In genomic region chr11:78094250-78094649, GRCh38 we compare ENCODE assay signal across 25 cellular contexts. TPM values are rescaled to one million over a fixed set of nuclear protein-coding genes. Genes with fewer than 3 reads are reported as not detected.
DNase-seq lines count a peak whose midpoint lies in the region; ATAC-seq, FAIRE-seq and TF ChIP-seq lines count a peak whose summit lies in the region.
"Had no signal": no experiment of that assay in that cellular context is flagged by ENCODE, and none has a peak within 500 bp of the region (broad histone marks: within the 10 kb centered on the region; RNA-seq: fewer than 3 reads in every experiment).

No MANE protein-coding gene starts in this region.

- H2AFZ ChIP-seq in GM12878 (ENCODE audit: control insufficient read depth, low read depth, low read length): no peak overlapping the region
- H2AFZ ChIP-seq: GM23248 had no signal

- peaks cover 0 to 9% of the 10 kb centered on the region in 2 experiments; a peak in 2 of 4 replicates for H3K36me3 ChIP-seq in GM12878 (ENCODE audit: control insufficient read depth in 2 of 2, insufficient read depth in 2 of 2, low read length in 1 of 2)
- peaks cover 2 to 9% of the 10 kb centered on the region in 2 donors for H3K36me3 ChIP-seq in psoas muscle (ENCODE audit: insufficient read depth in 1 of 2, low read depth in 1 of 2)
- H3K36me3 ChIP-seq in uterus: no peaks in the 10 kb centered on the region
- H3K36me3 ChIP-seq: pancreas had no signal

- no peaks in the 10 kb centered on the region for H3K79me2 ChIP-seq in GM12878 (ENCODE audit: control insufficient read depth, insufficient read depth, low read length)

- CTCF ChIA-PET in activated naive CD4-positive, alpha-beta T cell treated with anti-CD3 and anti-CD28 coated beads, Interleukin-2, amount 10 ng/mL, durations not matched to agents 7 days and 5 days (lab: Charles Lee): no interaction called here
- CTCF ChIA-PET in GM12878 (lab: Yijun Ruan, JAX): interaction anchor here (2.1 kb wide), 1 partner anchor 48 kb away, joined by 5 read pairs; no protein-coding TSS in a partner anchor

- TF ChIP-seq EP300 in GM12878 (IDR thresholded peaks at IDR 0.05; ENCODE audit: borderline replicate concordance in 1 of 2, control insufficient read depth in 1 of 2, low read depth in 2 of 2, low read length in 2 of 2): no peak

- H3K4me3 Mint-ChIP-seq in activated naive CD4-positive, alpha-beta T cell treated with anti-CD3 and anti-CD28 coated beads, Interleukin-2, amount 10 ng/mL, durations not matched to agents 7 days and 5 days: no peak overlapping the region
- peak overlapping the region; percentile 58 to 62 for H3K4me3 Mint-ChIP-seq in stimulated activated naive CD8-positive, alpha-beta T cell treated with anti-CD3 and anti-CD28 coated beads, Interleukin-15, amount 100 ng/mL, for 72 hours
- H3K4me3 Mint-ChIP-seq: activated B cell treated with CpG ODN at 0.5 μM for 24 hours; CD4-positive, alpha-beta memory T cell; mesothelial cell of epicardium; nephron had no signal

- no peaks in the 10 kb centered on the region for H3K27me3 ChIP-seq in GM12878 (replicated peaks in 1 of 2; ENCODE audit: control insufficient read depth in 2 of 2, insufficient read depth in 2 of 2, low read length in 1 of 2)
- H3K27me3 ChIP-seq in psoas muscle (ENCODE audit: insufficient read depth in 3 of 3, low read length in 2 of 3): no peaks in the 10 kb centered on the region
- no peaks in the 10 kb centered on the region for H3K27me3 ChIP-seq in uterus
- H3K27me3 ChIP-seq: pancreas, transverse colon had no signal

- 67% methylated on average over 2 of the region's 2 CpGs for WGBS in GM12878 (ENCODE audit: insufficient coverage, insufficient replicate concordance, low lambda C conversion rate, missing lambda C conversion rate)
- WGBS in psoas muscle, 3 donors: 86 to 95% (median 89%) methylated on average over 2 of the region's 2 CpGs

- peaks cover 28% of the 10 kb centered on the region for H3K36me3 Mint-ChIP-seq in activated naive CD4-positive, alpha-beta T cell treated with anti-CD3 and anti-CD28 coated beads, Interleukin-2, amount 10 ng/mL, durations not matched to agents 7 days and 5 days

- no peaks in the 10 kb centered on the region for H3K9me3 ChIP-seq in GM12878 (replicated peaks; ENCODE audit: control insufficient read depth, insufficient read depth, low read length)
- H3K9me3 ChIP-seq in psoas muscle: no peaks in the 10 kb centered on the region
- no peaks in the 10 kb centered on the region for H3K9me3 ChIP-seq in uterus
- H3K9me3 ChIP-seq: pancreas, transverse colon had no signal

- TF ChIP-seq CTCF in GM12878 (IDR thresholded peaks at IDR 0.05 in 2 of 3, conservative IDR thresholded peaks at IDR 0.05 in 1 of 3; ENCODE audit: control insufficient read depth in 2 of 3, extremely low read depth in 1 of 3, insufficient read depth in 1 of 3, low read depth in 3 of 3, low read length in 3 of 3) (no peak), psoas muscle (IDR thresholded peaks at IDR 0.05) (no peak), uterus (IDR thresholded peaks at IDR 0.05) (no peak)

- RAD21 ChIA-PET in GM12878 (lab: Charles Lee; ENCODE audit: unreplicated experiment): interaction anchor here (1.4 kb wide), 1 partner anchor 15 kb away, joined by 3 read pairs; the partner anchor contains the start of gene NDUFC2

- H3K27ac ChIP-seq in GM12878 (ENCODE audit: control insufficient read depth, insufficient read depth) (no peak overlapping the region), psoas muscle (no peak overlapping the region), uterus (no peak overlapping the region)
- H3K27ac ChIP-seq: 22Rv1, GM23248, pancreas, SK-N-MC, transverse colon had no signal

- no peak overlapping the region for H3K4me2 ChIP-seq in GM12878 (ENCODE audit: control insufficient read depth, insufficient read depth)

- SMC1A ChIA-PET in GM12878 (lab: Charles Lee; ENCODE audit: uncharacterized antibody, unreplicated experiment): interaction anchor here (1.0 kb wide), 1 partner anchor 22 kb away, joined by 4 read pairs; no protein-coding TSS in a partner anchor

- in situ Hi-C loops in GM12878 (cut with MboI): no loop called here

- no peaks in the 10 kb centered on the region for H3K9me3 Mint-ChIP-seq in activated naive CD4-positive, alpha-beta T cell treated with anti-CD3 and anti-CD28 coated beads, Interleukin-2, amount 10 ng/mL, durations not matched to agents 7 days and 5 days
- no peaks in the 10 kb centered on the region for H3K9me3 Mint-ChIP-seq in stimulated activated naive CD8-positive, alpha-beta T cell treated with anti-CD3 and anti-CD28 coated beads, Interleukin-15, amount 100 ng/mL, for 72 hours
- H3K9me3 Mint-ChIP-seq: activated B cell treated with CpG ODN at 0.5 μM for 24 hours; CD4-positive, alpha-beta memory T cell; mesothelial cell of epicardium; nephron had no signal

- no TSS peak for BruUV-seq in GM12878 (replicated peaks; lab: Mats Ljungman, UMichigan)

- H3K4me1 ChIP-seq in GM12878 (ENCODE audit: control insufficient read depth, insufficient read depth, low read length) (no peaks in the 10 kb centered on the region), psoas muscle (no peaks in the 10 kb centered on the region), uterus (no peaks in the 10 kb centered on the region)
- H3K4me1 ChIP-seq: pancreas had no signal

- peaks cover 14% of the 10 kb centered on the region for H3K4me1 Mint-ChIP-seq in activated naive CD4-positive, alpha-beta T cell treated with anti-CD3 and anti-CD28 coated beads, Interleukin-2, amount 10 ng/mL, durations not matched to agents 7 days and 5 days
- peaks cover 18% of the 10 kb centered on the region for H3K4me1 Mint-ChIP-seq in stimulated activated naive CD8-positive, alpha-beta T cell treated with anti-CD3 and anti-CD28 coated beads, Interleukin-15, amount 100 ng/mL, for 72 hours
- H3K4me1 Mint-ChIP-seq: activated B cell treated with CpG ODN at 0.5 μM for 24 hours, mesothelial cell of epicardium, nephron had no signal

- H3K4me3 ChIP-seq in GM12878: no peak overlapping the region
- H3K4me3 ChIP-seq in psoas muscle: no peak overlapping the region
- no peak overlapping the region for H3K4me3 ChIP-seq in uterus
- H3K4me3 ChIP-seq: GM23248, pancreas, SK-N-MC, transverse colon had no signal

- peak overlapping the region; percentile 58 for H3K27ac Mint-ChIP-seq in activated naive CD4-positive, alpha-beta T cell treated with anti-CD3 and anti-CD28 coated beads, Interleukin-2, amount 10 ng/mL, durations not matched to agents 7 days and 5 days
- H3K27ac Mint-ChIP-seq in stimulated activated naive CD8-positive, alpha-beta T cell treated with anti-CD3 and anti-CD28 coated beads, Interleukin-15, amount 100 ng/mL, for 72 hours: peak overlapping the region; percentile 98
- H3K27ac Mint-ChIP-seq: activated B cell treated with CpG ODN at 0.5 μM for 24 hours; CD4-positive, alpha-beta memory T cell; mesothelial cell of epicardium; nephron had no signal

- peak; percentile 13 for DNase-seq in NK-92 treated with Interleukin-12 subunit alpha and Interleukin-12 subunit beta, amount 100 ng/mL, for 24 hours (lab: John Stamatoyannopoulos, UW)
- no peak for DNase-seq in NK-92 (lab: John Stamatoyannopoulos, UW; ENCODE audit: unreplicated experiment)
- DNase-seq in activated naive CD4-positive, alpha-beta T cell treated with anti-CD3 and anti-CD28 coated beads, Interleukin-2, amount 10 ng/mL, durations not matched to agents 7 days and 5 days: no peak
- no peak for DNase-seq in activated naive CD4-positive, alpha-beta T cell treated with Interleukin-2 at 50 U/mL for 16 hours
- DNase-seq in GM12878 (ENCODE audit: low read depth, low spot score): no peak
- DNase-seq in stimulated activated naive CD8-positive, alpha-beta T cell treated with anti-CD3 and anti-CD28 coated beads, Interleukin-15, amount 100 ng/mL, for 72 hours: peak; percentile 33 to 57
- no peak for DNase-seq in psoas muscle
- DNase-seq in uterus: no peak
- DNase-seq: activated B cell treated with CpG ODN at 0.5 μM for 24 hours; activated CD8-positive, alpha-beta memory T cell treated with anti-CD3 and anti-CD28 coated beads, Interleukin-2, amount 50 U/mL, for 4 hours; CD4-positive, alpha-beta memory T cell; GM23248; islet precursor cell; NCI-H1092; NCI-H1930; NCI-H69; pancreas; right cardiac atrium; stimulated activated CD4-positive, alpha-beta T cell treated with anti-CD3 and anti-CD28 coated beads, Interleukin-4, amount 100 ng/mL, for 4 hours; transverse colon had no signal

- TF ChIP-seq POLR2A in GM12878 (IDR thresholded peaks at IDR 0.05; ENCODE audit: low read depth, low read length) (no peak), uterus (IDR thresholded peaks at IDR 0.05) (no peak)

- TF ChIP-seq RAD21 in GM12878 (IDR thresholded peaks at IDR 0.05; ENCODE audit: insufficient read depth, low read depth, low read length): no peak

- H3K9ac ChIP-seq in GM12878 (ENCODE audit: control insufficient read depth, insufficient read depth, low read length): no peak overlapping the region
- H3K9ac ChIP-seq: GM23248 had no signal

- peak; percentile 91 for ATAC-seq in GM12878
- peak; percentile 100 for ATAC-seq in stimulated activated naive CD8-positive, alpha-beta T cell treated with anti-CD3 and anti-CD28 coated beads, Interleukin-15, amount 100 ng/mL, for 72 hours
- no peak for ATAC-seq in psoas muscle
- ATAC-seq: pancreas, right cardiac atrium had no signal

- no peaks in the 10 kb centered on the region for H4K20me1 ChIP-seq in GM12878 (ENCODE audit: control insufficient read depth, insufficient read depth)

- no peak for FAIRE-seq in GM12878 (lab: Jason Lieb, UNC)
- FAIRE-seq: pancreas had no signal

- POLR2A ChIA-PET in GM12878 (lab: Charles Lee): no interaction called here

- intact Hi-C loops in GM12878 (cut with micrococcal nuclease; ENCODE audit: unreplicated experiment): no loop called here
- intact Hi-C loops in psoas muscle (cut with DNase I): no loop called here
- intact Hi-C loops in uterus (cut with DNase I; ENCODE audit: low total_unique reads): no loop called here

- H3K27me3 Mint-ChIP-seq in activated naive CD4-positive, alpha-beta T cell treated with anti-CD3 and anti-CD28 coated beads, Interleukin-2, amount 10 ng/mL, durations not matched to agents 7 days and 5 days: no peaks in the 10 kb centered on the region
- no peaks in the 10 kb centered on the region for H3K27me3 Mint-ChIP-seq in stimulated activated naive CD8-positive, alpha-beta T cell treated with anti-CD3 and anti-CD28 coated beads, Interleukin-15, amount 100 ng/mL, for 72 hours
- H3K27me3 Mint-ChIP-seq: activated B cell treated with CpG ODN at 0.5 μM for 24 hours; CD4-positive, alpha-beta memory T cell had no signal

RNA-seq across cellular contexts. Expression of gene NDUFC2, which starts 14.6 kb away (rescaled TPM):
- total RNA-seq in GM12878 (2013; cell fraction: nucleolus; rRNA removed): 13.9 and 19.2 TPM in 2 replicates
- total RNA-seq in GM12878 (2014; rRNA removed) (145 and 167 TPM in 2 replicates), GM12878 (2014; rRNA removed; fragmentation: Illumina TruSeq; extraction: Trizol) (134 and 145 TPM in 2 replicates), GM12878 (2021) (185 and 187 TPM in 2 replicates), psoas muscle (100 to 1,000 TPM; 223 to 309 (median 252) TPM), uterus (100 to 1,000 TPM in 1 of 4 donors, 10 to 100 TPM in 3; 10.2 to 137 (median 66.7) TPM)
- polyA plus RNA-seq in GM12878 (2011; ENCODE audit: low read depth): 19.0 TPM
- polyA plus RNA-seq in GM12878 (2011; rRNA removed) (120 and 153 TPM in 2 replicates), GM12878 (2014; fragmentation: Illumina TruSeq; extraction: Trizol) (13.1 and 103 TPM in 2 replicates), GM12878 (2014; fragmentation: Nextera tagmentation; extraction: Ambion mirVana) (100 to 1,000 TPM; 483 to 529 TPM), GM12878 (2014; rRNA removed) (178 and 198 TPM in 2 replicates), GM12878 (2016; fragmentation: Nextera tagmentation; extraction: Ambion mirVana) (100 to 1,000 TPM; 409 to 466 TPM), psoas muscle (100 to 1,000 TPM; 224 to 350 (median 264) TPM)
- polyA plus RNA-seq in GM12878 (2011; cell fraction: cytosol; rRNA removed): 275 and 305 TPM in 2 replicates
- polyA plus RNA-seq in GM12878 (2011; cell fraction: nucleus; rRNA removed): 76.1 and 92.2 TPM in 2 replicates
- 126 and 272 TPM in 2 replicates for polyA plus RNA-seq in GM12878 (2012)
- 8.8 and 43.9 TPM in 2 replicates for polyA minus RNA-seq in GM12878 (2011; rRNA and poly(A)+ RNA removed)
- 23.5 and 23.6 TPM in 2 replicates for polyA minus RNA-seq in GM12878 (2011; cell fraction: cytosol; rRNA and poly(A)+ RNA removed)
- 23.1 and 30.6 TPM in 2 replicates for polyA minus RNA-seq in GM12878 (2011; cell fraction: nucleus; rRNA and poly(A)+ RNA removed)

RNA-seq across cellular contexts. Expression of gene THRSP, which starts 30.6 kb away (rescaled TPM):
- total RNA-seq in GM12878 (2013; cell fraction: nucleolus; rRNA removed): not detected in 2 replicates
- not detected in 2 replicates for total RNA-seq in GM12878 (2014; rRNA removed)
- total RNA-seq in GM12878 (2014; rRNA removed; fragmentation: Illumina TruSeq; extraction: Trizol): not detected in 2 replicates
- total RNA-seq in GM12878 (2021): not detected in 2 replicates
- not detected for polyA plus RNA-seq in GM12878 (2011; ENCODE audit: low read depth)
- polyA plus RNA-seq in GM12878 (2011; rRNA removed): not detected in 2 replicates
- 0.05 and 0.10 TPM in 2 replicates for polyA plus RNA-seq in GM12878 (2011; cell fraction: cytosol; rRNA removed)
- not detected in 2 replicates for polyA plus RNA-seq in GM12878 (2011; cell fraction: nucleus; rRNA removed)
- not detected in 2 replicates for polyA plus RNA-seq in GM12878 (2012)
- not detected in 2 replicates for polyA plus RNA-seq in GM12878 (2014; fragmentation: Illumina TruSeq; extraction: Trizol)
- polyA plus RNA-seq in GM12878 (2014; fragmentation: Nextera tagmentation; extraction: Ambion mirVana): not detected
- polyA plus RNA-seq in GM12878 (2014; rRNA removed): not detected in 2 replicates
- under 1 TPM in 1 of 2 experiments, not detected in 1; 0.18 TPM for polyA plus RNA-seq in GM12878 (2016; fragmentation: Nextera tagmentation; extraction: Ambion mirVana)
- not detected in 2 replicates for polyA minus RNA-seq in GM12878 (2011; rRNA and poly(A)+ RNA removed)
- not detected in 2 replicates for polyA minus RNA-seq in GM12878 (2011; cell fraction: cytosol; rRNA and poly(A)+ RNA removed)
- polyA minus RNA-seq in GM12878 (2011; cell fraction: nucleus; rRNA and poly(A)+ RNA removed): not detected in 2 replicates
- 1 to 10 TPM in 2 of 4 donors, under 1 TPM in 2; 0.24 to 5.6 (median 1.6) TPM for total RNA-seq in psoas muscle
- 1 to 10 TPM in 2 of 3 donors, under 1 TPM in 1; 0.61 to 7.2 (median 2.2) TPM for polyA plus RNA-seq in psoas muscle
- not detected for total RNA-seq in uterus
- total RNA-seq: activated B cell treated with CpG ODN at 0.5 μM for 24 hours; CD4-positive, alpha-beta memory T cell; GM23248; T-helper 2 cell treated with Interferon-gamma antibody and Interleukin-4, amounts not matched to agents 100 ng/mL and 5 ng/mL, for 36 hours; transverse colon had no signal
- polyA plus RNA-seq: GM23248 had no signal

RNA-seq across cellular contexts. Expression of gene ALG8, which starts 45.2 kb away (rescaled TPM):
- 94.3 and 98.6 TPM in 2 replicates for total RNA-seq in GM12878 (2013; cell fraction: nucleolus; rRNA removed)
- total RNA-seq in GM12878 (2014; rRNA removed) (56.9 and 75.9 TPM in 2 replicates), GM12878 (2014; rRNA removed; fragmentation: Illumina TruSeq; extraction: Trizol) (66.1 and 66.9 TPM in 2 replicates), GM12878 (2021) (48.4 and 50.6 TPM in 2 replicates), psoas muscle (10 to 100 TPM in 2 of 4 donors, 1 to 10 TPM in 2; 9.1 to 15.7 (median 12.2) TPM), uterus (10 to 100 TPM; 26.5 to 43.4 (median 30.8) TPM)
- 29.4 TPM for polyA plus RNA-seq in GM12878 (2011; ENCODE audit: low read depth)
- polyA plus RNA-seq in GM12878 (2011; rRNA removed) (59.9 and 75.6 TPM in 2 replicates), GM12878 (2014; fragmentation: Illumina TruSeq; extraction: Trizol) (69.8 and 74.8 TPM in 2 replicates), GM12878 (2014; fragmentation: Nextera tagmentation; extraction: Ambion mirVana) (100 to 1,000 TPM in 1 of 2 experiments, 10 to 100 TPM in 1; 79.1 to 105 TPM), GM12878 (2014; rRNA removed) (45.7 TPM in 2 replicates), GM12878 (2016; fragmentation: Nextera tagmentation; extraction: Ambion mirVana) (10 to 100 TPM; 88.1 to 88.6 TPM), psoas muscle (10 to 100 TPM; 10.3 to 14.9 (median 11.4) TPM)
- polyA plus RNA-seq in GM12878 (2011; cell fraction: cytosol; rRNA removed): 25.1 and 28.9 TPM in 2 replicates
- polyA plus RNA-seq in GM12878 (2011; cell fraction: nucleus; rRNA removed): 35.4 and 35.7 TPM in 2 replicates
- 29.0 and 31.9 TPM in 2 replicates for polyA plus RNA-seq in GM12878 (2012)
- 39.1 and 50.7 TPM in 2 replicates for polyA minus RNA-seq in GM12878 (2011; rRNA and poly(A)+ RNA removed)
- polyA minus RNA-seq in GM12878 (2011; cell fraction: cytosol; rRNA and poly(A)+ RNA removed): 16.8 and 20.2 TPM in 2 replicates
- 19.5 and 27.2 TPM in 2 replicates for polyA minus RNA-seq in GM12878 (2011; cell fraction: nucleus; rRNA and poly(A)+ RNA removed)

Comparison
In these comparisons a context has a peak if more than half of its experiments do, and no peak if none do; other contexts are left out.
1. DNase-seq: peak in NK-92 treated with Interleukin-12 subunit alpha and Interleukin-12 subunit beta, amount 100 ng/mL, for 24 hours (single experiment) and stimulated activated naive CD8-positive, alpha-beta T cell treated with anti-CD3 and anti-CD28 coated beads, Interleukin-15, amount 100 ng/mL, for 72 hours (2 of 2); none in NK-92 (single experiment), activated naive CD4-positive, alpha-beta T cell treated with anti-CD3 and anti-CD28 coated beads, Interleukin-2, amount 10 ng/mL, durations not matched to agents 7 days and 5 days (single experiment), activated naive CD4-positive, alpha-beta T cell treated with Interleukin-2 at 50 U/mL for 16 hours (single experiment), GM12878 (single experiment), psoas muscle (0 of 2) and uterus (0 of 2).
2. ATAC-seq: peak in GM12878 (single experiment) and stimulated activated naive CD8-positive, alpha-beta T cell treated with anti-CD3 and anti-CD28 coated beads, Interleukin-15, amount 100 ng/mL, for 72 hours (single experiment); none in psoas muscle (0 of 4).